22 cellular contexts compared by ENCODE assay signal in the genomic region with DNA sequence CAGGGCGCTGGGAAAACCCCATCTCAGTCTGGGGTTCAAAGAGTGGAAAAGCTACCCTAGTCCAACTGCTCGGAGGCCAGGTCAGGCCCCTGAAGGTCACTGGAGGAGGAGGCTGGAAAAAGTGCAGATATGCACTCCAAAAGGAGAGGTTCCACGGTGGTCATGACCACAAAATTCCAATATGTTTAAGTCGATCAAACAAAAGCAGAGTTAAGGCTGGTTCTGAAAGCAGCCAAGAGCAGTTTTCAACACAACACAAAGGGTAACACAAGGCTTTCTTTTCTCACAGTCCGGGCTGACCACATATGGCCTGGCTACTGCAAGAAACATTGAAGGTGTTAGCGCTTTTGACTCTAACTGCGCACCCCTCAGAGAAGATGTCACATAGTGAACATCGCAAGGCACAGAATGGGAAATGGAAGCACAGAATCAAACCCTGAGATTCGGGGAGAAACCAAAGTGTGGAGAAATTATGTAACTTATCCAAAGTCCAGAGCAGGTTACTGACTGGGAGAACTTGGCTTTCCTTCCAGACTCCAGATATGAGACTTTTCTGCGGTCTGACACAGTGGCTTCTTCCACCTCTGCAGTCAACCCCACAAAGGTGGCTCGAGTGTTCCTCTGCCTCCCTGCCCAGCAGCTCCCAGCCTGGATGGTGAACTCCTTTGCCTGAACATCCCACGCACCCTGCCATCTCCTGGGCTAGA. TPM values are rescaled to one million over a fixed set of nuclear protein-coding genes. Genes with fewer than 3 reads are reported as not detected.
DNase-seq lines count a peak whose midpoint lies in the region; ATAC-seq and TF ChIP-seq lines count a peak whose summit lies in the region.
"Had no signal": no experiment of that assay in that cellular context is flagged by ENCODE, and none has a peak within 500 bp of the region (broad histone marks: within the 10 kb centered on the region; RNA-seq: fewer than 3 reads in every experiment).

No MANE protein-coding gene starts in this region.

- H3K27ac Mint-ChIP-seq in activated T-helper 17 cell treated with anti-CD3 and anti-CD28 coated beads, Interleukin-2, amount 50 U/mL, for 72 hours: no peak overlapping the region
- peak overlapping the region in 1 of 3 experiments; percentile 4 for H3K27ac Mint-ChIP-seq in nephron
- H3K27ac Mint-ChIP-seq: activated CD4-positive, alpha-beta memory T cell treated with anti-CD3 and anti-CD28 coated beads for 36 hours; activated naive CD4-positive, alpha-beta T cell treated with anti-CD3 and anti-CD28 coated beads, Interleukin-2, amount 50 U/mL, for 72 hours had no signal

- H3K27me3 Mint-ChIP-seq in activated T-helper 17 cell treated with anti-CD3 and anti-CD28 coated beads, Interleukin-2, amount 50 U/mL, for 72 hours: peaks cover 20% of the 10 kb centered on the region
- peaks cover 54% of the 10 kb centered on the region for H3K27me3 Mint-ChIP-seq in nephron (ENCODE audit: low read depth)

- peak overlapping the region; percentile 66 for H3K4me3 Mint-ChIP-seq in activated T-helper 17 cell treated with anti-CD3 and anti-CD28 coated beads, Interleukin-2, amount 50 U/mL, for 72 hours
- H3K4me3 Mint-ChIP-seq in nephron: peak overlapping the region; percentile 17 to 83 (median 75)

- peak overlapping the region; percentile 67 for H3K27ac ChIP-seq in cingulate gyrus (ENCODE audit: low read depth, low read length)
- H3K27ac ChIP-seq: SJSA1, skin epidermis, WERI-Rb-1 had no signal

- H3K9me3 Mint-ChIP-seq in activated T-helper 17 cell treated with anti-CD3 and anti-CD28 coated beads, Interleukin-2, amount 50 U/mL, for 72 hours: no peaks in the 10 kb centered on the region
- H3K9me3 Mint-ChIP-seq in nephron: peaks cover 12% of the 10 kb centered on the region

- no peaks in the 10 kb centered on the region for H3K36me3 Mint-ChIP-seq in activated T-helper 17 cell treated with anti-CD3 and anti-CD28 coated beads, Interleukin-2, amount 50 U/mL, for 72 hours (ENCODE audit: low read depth)
- peaks cover 49% of the 10 kb centered on the region for H3K36me3 Mint-ChIP-seq in nephron (ENCODE audit: low read depth)
- H3K36me3 Mint-ChIP-seq: activated CD4-positive, alpha-beta memory T cell treated with anti-CD3 and anti-CD28 coated beads for 36 hours had no signal

- no peak for TF ChIP-seq CTCF in AG10803 (conservative IDR thresholded peaks at IDR 0.05; ENCODE audit: low read length)
- no peak for TF ChIP-seq CTCF in nephron (IDR thresholded peaks at IDR 0.05; ENCODE audit: unreplicated experiment in 3 of 3)

- DNase-seq in AG10803 (ENCODE audit: low read depth) (peak; percentile 17), NCI-H524 (lab: John Stamatoyannopoulos, UW) (no peak)
- no peak for DNase-seq in stimulated activated CD4-positive, alpha-beta T cell treated with anti-CD3 and anti-CD28 coated beads, Interleukin-1b, Interleukin-23, amount 100 ng/mL, for 48 hours
- DNase-seq: activated CD4-positive, alpha-beta memory T cell treated with anti-CD3 and anti-CD28 coated beads for 36 hours; activated T-cell treated with anti-CD3 and anti-CD28 coated beads, Interleukin-2, amount 50 U/mL, for 1 hour; C1 segment of cervical spinal cord; DMS 273 treated with DMSO at 0.1 percent for 48 hours; effector CD8-positive, alpha-beta T cell; GDM1; H7; left ventricle myocardium superior; stimulated activated CD4-positive, alpha-beta T cell treated with anti-CD3 and anti-CD28 coated beads, Interleukin-4, amount 100 ng/mL, for 4 hours; T-helper 2 cell; WERI-Rb-1 had no signal

- no peak overlapping the region for H3K4me3 ChIP-seq in AG10803 (ENCODE audit: low read length)
- H3K4me3 ChIP-seq: SJSA1 had no signal

- peaks cover 11% of the 10 kb centered on the region for H3K4me1 Mint-ChIP-seq in activated T-helper 17 cell treated with anti-CD3 and anti-CD28 coated beads, Interleukin-2, amount 50 U/mL, for 72 hours
- peaks cover 47% of the 10 kb centered on the region for H3K4me1 Mint-ChIP-seq in nephron

- no peak for ATAC-seq in activated T-helper 17 cell treated with anti-CD3 and anti-CD28 coated beads, Interleukin-2, amount 50 U/mL, for 72 hours (replicated peaks)
- no peak for ATAC-seq in GM21576 (IDR thresholded peaks at IDR 0.05; ENCODE audit: unreplicated experiment)
- ATAC-seq in HG02938 (IDR thresholded peaks at IDR 0.05; ENCODE audit: unreplicated experiment): no peak
- ATAC-seq: activated naive CD4-positive, alpha-beta T cell treated with anti-CD3 and anti-CD28 coated beads, Interleukin-2, amount 50 U/mL, for 72 hours; left ventricle myocardium superior had no signal

RNA-seq across cellular contexts. Expression of gene GRB10, which starts 1.3 kb away (rescaled TPM):
- total RNA-seq in activated T-helper 17 cell treated with anti-CD3 and anti-CD28 coated beads, Interleukin-2, amount 50 U/mL, for 72 hours: 1 to 10 TPM; 1.1 to 1.7 TPM
